Comparison of ENCODE assay signal across 8 cellular contexts in the genomic region with DNA sequence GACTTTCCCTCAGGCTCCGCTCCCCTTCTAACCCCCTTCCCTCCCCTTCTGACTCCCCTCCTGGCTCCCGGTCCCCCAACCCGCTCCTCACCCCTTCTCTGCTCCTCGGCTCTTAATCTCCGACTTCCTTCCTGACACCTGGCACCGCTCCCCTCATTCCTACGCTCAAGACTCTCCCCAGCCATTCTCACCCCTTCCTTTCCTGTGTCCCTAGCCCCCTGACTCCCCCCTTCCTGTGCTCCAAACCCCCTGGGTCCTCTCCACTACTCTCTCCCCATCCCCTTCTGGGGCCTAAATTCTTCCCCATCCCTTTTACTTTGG. TPM values are rescaled to one million over a fixed set of nuclear protein-coding genes. Genes with fewer than 3 reads are reported as not detected.
A peak's percentile ranks its signal among the peaks of the same experiment; 100 is the strongest.
DNase-seq lines count a peak whose midpoint lies in the region; ATAC-seq and TF ChIP-seq lines count a peak whose summit lies in the region.
"Had no signal": no experiment of that assay in that cellular context is flagged by ENCODE, and none has a peak within 500 bp of the region (broad histone marks: within the 10 kb centered on the region; RNA-seq: fewer than 3 reads in every experiment).

No MANE protein-coding gene starts in this region.

- H3K23ac ChIP-seq in H9 (ENCODE audit: insufficient read length, low read depth, low read length): no peak overlapping the region

- H3K9ac ChIP-seq in H9 (ENCODE audit: extremely low read depth, insufficient read length, low read length) (peak overlapping the region; percentile 43), smooth muscle cell (ENCODE audit: low read depth) (peak overlapping the region; percentile 56)

- H2AK5ac ChIP-seq in H9 (ENCODE audit: insufficient read length, low read length): no peak overlapping the region

- H2BK5ac ChIP-seq in H9 (ENCODE audit: insufficient read length, low read length): no peak overlapping the region

- H2BK120ac ChIP-seq in H9 (ENCODE audit: low read depth, low read length, poor library complexity, severe bottlenecking): no peak overlapping the region

- no peak overlapping the region for H2AFZ ChIP-seq in H9 (ENCODE audit: low read length)
- peak overlapping the region; percentile 92 for H2AFZ ChIP-seq in smooth muscle cell (ENCODE audit: low read depth)

- peaks cover 7% of the 10 kb centered on the region for H3K23me2 ChIP-seq in H9 (ENCODE audit: insufficient read length, low read depth, low read length, poor library complexity, severe bottlenecking)

- H3K4ac ChIP-seq in H9 (ENCODE audit: low read depth, low read length): no peak overlapping the region

- no peaks in the 10 kb centered on the region for H3K79me1 ChIP-seq in H9 (ENCODE audit: insufficient read depth, low read depth, low read length, poor library complexity, severe bottlenecking)

- H3K27ac ChIP-seq in H9 (ENCODE audit: insufficient read length, low read depth, low read length): no peak overlapping the region
- peak overlapping the region; percentile 90 to 94 for H3K27ac ChIP-seq in right atrium auricular region
- peak overlapping the region; percentile 49 for H3K27ac ChIP-seq in smooth muscle cell (ENCODE audit: low read depth)

- H2BK15ac ChIP-seq in H9 (ENCODE audit: low read depth, low read length): no peak overlapping the region

- H3K18ac ChIP-seq in H9 (ENCODE audit: insufficient read length, low read depth, low read length): no peak overlapping the region

- no peaks in the 10 kb centered on the region for H3K9me3 ChIP-seq in H9 (ENCODE audit: control insufficient read depth, low read depth, low read length)
- H3K9me3 ChIP-seq in right atrium auricular region: no peaks in the 10 kb centered on the region
- H3K9me3 ChIP-seq in smooth muscle cell (replicated peaks; ENCODE audit: low read depth): no peaks in the 10 kb centered on the region

- peaks cover 21 to 31% (median 26%) of the 10 kb centered on the region in 3 experiments for H3K36me3 Mint-ChIP-seq in H9 (ENCODE audit: insufficient read depth in 1 of 3, low read depth in 3 of 3)

- no peak overlapping the region for H4K8ac ChIP-seq in H9 (replicated peaks; ENCODE audit: insufficient read length, low read depth, low read length)

- H3K4me3 ChIP-seq in WI38 (ENCODE audit: low read depth, low read length): peak overlapping the region; percentile 82
- peak overlapping the region; percentile 83 to 99 for H3K4me3 ChIP-seq in right atrium auricular region
- peak overlapping the region; percentile 81 for H3K4me3 ChIP-seq in smooth muscle cell

- H3K36me3 ChIP-seq in right atrium auricular region (peaks cover 30% of the 10 kb centered on the region), smooth muscle cell (ENCODE audit: low read depth) (no peaks in the 10 kb centered on the region)

- no peak for ATAC-seq in GM18870 (IDR thresholded peaks at IDR 0.05; ENCODE audit: unreplicated experiment)

- H4K5ac ChIP-seq in H9 (ENCODE audit: insufficient read length, low read depth, low read length): no peak overlapping the region

- WGBS in H9 (ENCODE audit: extremely low coverage, insufficient read length, low lambda C conversion rate): no CpG with 5 or more reads among the region's 7 CpGs
- WGBS in smooth muscle cell (ENCODE audit: low lambda C conversion rate): no CpG with 5 or more reads among the region's 7 CpGs

- no peaks in the 10 kb centered on the region for H3K27me3 ChIP-seq in H9 (ENCODE audit: insufficient read depth, low read length)
- no peaks in the 10 kb centered on the region for H3K27me3 ChIP-seq in right atrium auricular region
- H3K27me3 ChIP-seq in smooth muscle cell (ENCODE audit: low read depth): no peaks in the 10 kb centered on the region

- peak overlapping the region; percentile 0; the same call in 1 of the 2 replicates for H3K14ac ChIP-seq in H9 (ENCODE audit: insufficient read depth, low read length)

- no peak overlapping the region for H2BK20ac ChIP-seq in H9 (ENCODE audit: low read depth, low read length, poor library complexity, severe bottlenecking)

- H3F3A ChIP-seq in smooth muscle cell (ENCODE audit: low read depth): no peaks in the 10 kb centered on the region

- peak overlapping the region; percentile 70 for H3K4me2 ChIP-seq in H9 (ENCODE audit: insufficient read depth, insufficient read length, low read length)
- peak overlapping the region; percentile 91 for H3K4me2 ChIP-seq in smooth muscle cell

- no peaks in the 10 kb centered on the region for H3K79me2 ChIP-seq in H9 (ENCODE audit: insufficient read depth, low read length)
- H3K79me2 ChIP-seq in smooth muscle cell (ENCODE audit: low read depth): peaks cover 12% of the 10 kb centered on the region

- no peaks in the 10 kb centered on the region for H3K9me3 Mint-ChIP-seq in H9

- H3K4me1 Mint-ChIP-seq in H9: peaks cover 4 to 11% of the 10 kb centered on the region in 2 experiments; a peak in 3 of 4 replicates

- H3K27ac Mint-ChIP-seq in H9: peak overlapping the region in 2 of 3 experiments; percentile 40 to 81; a peak in 2 of 7 replicates

- H4K20me1 ChIP-seq in H9 (ENCODE audit: control insufficient read depth, insufficient read depth, insufficient read length): no peaks in the 10 kb centered on the region
- no peaks in the 10 kb centered on the region for H4K20me1 ChIP-seq in smooth muscle cell (ENCODE audit: low read depth)

- H4K91ac ChIP-seq in H9 (ENCODE audit: insufficient read length, low read depth, low read length): no peak overlapping the region

- H3T11ph ChIP-seq in H9 (ENCODE audit: low read length): no peak overlapping the region

- no peak overlapping the region for H3K56ac ChIP-seq in H9 (ENCODE audit: insufficient read length, low read depth, low read length)

- H3K4me1 ChIP-seq in H9 (ENCODE audit: insufficient read depth, low read length): no peaks in the 10 kb centered on the region
- H3K4me1 ChIP-seq in right atrium auricular region: peaks cover 0 to 11% of the 10 kb centered on the region in 2 donors
- peaks cover 5% of the 10 kb centered on the region for H3K4me1 ChIP-seq in smooth muscle cell (ENCODE audit: low read depth)

- DNase-seq in H9: no peak
- DNase-seq in right atrium auricular region (ENCODE audit: low spot score): no peak
- DNase-seq in smooth muscle cell (lab: John Stamatoyannopoulos, UW; ENCODE audit: unreplicated experiment): no peak
- DNase-seq in NCI-H82 (lab: John Stamatoyannopoulos, UW): no peak
- no peak for DNase-seq in CD1c-positive myeloid dendritic cell (ENCODE audit: extremely low spot score)

- H3K4me3 Mint-ChIP-seq in H9: peak overlapping the region; percentile 84 to 93

- no peak for TF ChIP-seq CTCF in H9 (conservative IDR thresholded peaks at IDR 0.05)
- TF ChIP-seq CTCF in WI38 (IDR thresholded peaks at IDR 0.05; ENCODE audit: low read depth, low read length): no peak
- no peak for TF ChIP-seq CTCF in right atrium auricular region (IDR thresholded peaks at IDR 0.05)
- TF ChIP-seq CTCF in smooth muscle cell (IDR thresholded peaks at IDR 0.05; ENCODE audit: borderline replicate concordance, insufficient read depth, poor library complexity, severe bottlenecking): no peak

- no peak overlapping the region for H2BK12ac ChIP-seq in H9 (ENCODE audit: insufficient read length, low read depth, low read length)

- peaks cover 3% of the 10 kb centered on the region for H3K27me3 Mint-ChIP-seq in H9 (ENCODE audit: low read depth)

RNA-seq across cellular contexts. Expression of gene CLPP, which starts 0.7 kb away (rescaled TPM):
- total RNA-seq in H9 (2021) (91.6 and 94.3 TPM in 2 replicates), right atrium auricular region (100 to 1,000 TPM in 1 of 2 donors, 10 to 100 TPM in 1; 83.7 to 104 TPM), smooth muscle cell (59.1 and 85.9 TPM in 2 replicates)
- 117 and 118 TPM in 2 replicates for polyA plus RNA-seq in smooth muscle cell

RNA-seq across cellular contexts. Expression of gene ALKBH7, which starts 10.6 kb away (rescaled TPM):
- 81.6 and 85.7 TPM in 2 replicates for total RNA-seq in H9 (2021)
- total RNA-seq in right atrium auricular region: 10 to 100 TPM; 71.7 to 93.7 TPM
- total RNA-seq in smooth muscle cell: 34.4 and 38.2 TPM in 2 replicates
- 100 and 103 TPM in 2 replicates for polyA plus RNA-seq in smooth muscle cell

RNA-seq across cellular contexts. Expression of gene PSPN, which starts 13.7 kb away (rescaled TPM):
- total RNA-seq in H9 (2021): 2.1 and 2.4 TPM in 2 replicates
- total RNA-seq in right atrium auricular region: under 1 TPM; 0.82 to 0.98 TPM
- 0.67 and 1.2 TPM in 2 replicates for total RNA-seq in smooth muscle cell
- polyA plus RNA-seq in smooth muscle cell: 2.0 and 2.1 TPM in 2 replicates

RNA-seq across cellular contexts. Expression of gene ACER1, which starts 28.6 kb away (rescaled TPM):
- total RNA-seq in H9 (2021) (not detected in 2 replicates), right atrium auricular region (under 1 TPM in 1 of 2 donors, not detected in 1; 0.24 TPM), smooth muscle cell (0.09 TPM in 1 of 2 replicates, not detected in the other)
- not detected in 2 replicates for polyA plus RNA-seq in smooth muscle cell
- total RNA-seq: activated CD8-positive, alpha-beta memory T cell treated with anti-CD3 and anti-CD28 coated beads for 36 hours had no signal

RNA-seq across cellular contexts. Expression of gene GTF2F1, which starts 31.0 kb away (rescaled TPM):
- total RNA-seq in H9 (2021) (61.2 and 67.2 TPM in 2 replicates), right atrium auricular region (10 to 100 TPM; 23.7 to 33.0 TPM), smooth muscle cell (35.6 and 65.8 TPM in 2 replicates)
- polyA plus RNA-seq in smooth muscle cell: 34.7 and 43.0 TPM in 2 replicates
